In the genomic region with DNA sequence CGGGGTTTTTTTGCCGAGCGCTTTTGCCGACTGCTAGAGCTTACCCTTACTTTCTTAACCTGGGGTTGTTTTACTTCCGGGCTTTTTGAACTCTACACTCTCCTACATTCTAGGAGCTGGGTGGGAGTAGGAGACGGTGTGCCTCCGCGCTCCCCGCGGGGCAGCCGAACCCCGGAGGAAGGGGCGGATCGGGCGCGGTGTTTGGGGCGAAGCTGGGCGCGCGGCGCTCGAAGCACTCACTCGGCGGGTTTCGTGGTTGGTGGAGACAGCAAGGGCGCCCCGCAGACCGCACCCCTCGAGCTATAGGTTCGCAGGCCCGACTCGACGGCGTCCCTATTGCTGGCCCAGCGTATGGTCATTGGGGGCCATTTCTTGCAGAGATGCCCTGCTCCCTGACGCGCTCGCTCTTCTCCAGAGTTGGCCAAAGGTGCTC, we compare ENCODE assay signal across 1 cellular context.
TF ChIP-seq lines count a peak whose summit lies in the region.

No MANE protein-coding gene starts in this region.

TF ChIP-seq in K562, 482 proteins besides CTCF, POLR2A, EP300 and RAD21 (continued from another document and continues in another):
- TF ChIP-seq CREB1 (IDR thresholded peaks at IDR 0.05) (peak; percentile 55; the same call in 1 of the 2 replicates), CREB1 (CRISPR knock-in tag; IDR thresholded peaks at IDR 0.05) (no peak; the same call in 1 of the 2 replicates), ZBTB1 (CRISPR knock-in tag; IDR thresholded peaks at IDR 0.05; ENCODE audit: borderline replicate concordance, low read depth) (peak; percentile 97), PHB2 (IDR thresholded peaks at IDR 0.05; ENCODE audit: low read depth) (no peak), ETV6 (IDR thresholded peaks at IDR 0.05; ENCODE audit: borderline replicate concordance in 1 of 2, low read depth in 2 of 2, low read length in 1 of 2) (no peak; a peak in 1 of 4 replicates), ETV6 (CRISPR knock-in tag; IDR thresholded peaks at IDR 0.05; ENCODE audit: borderline replicate concordance) (no peak), BACH1 (tag; IDR thresholded peaks at IDR 0.05) (no peak), STAG1 (CRISPR knock-in tag; IDR thresholded peaks at IDR 0.05; ENCODE audit: borderline replicate concordance) (no peak), ARHGAP35 (IDR thresholded peaks at IDR 0.05; ENCODE audit: partially characterized antibody) (no peak), NR2C1 (IDR thresholded peaks at IDR 0.05) (no peak), NR2C1 (tag; IDR thresholded peaks at IDR 0.05) (no peak), ZNF3 (CRISPR knock-in tag; IDR thresholded peaks at IDR 0.05) (no peak), NCOA1 (IDR thresholded peaks at IDR 0.05; ENCODE audit: low read depth) (no peak), TCF7L2 (IDR thresholded peaks at IDR 0.05; ENCODE audit: low read depth, low read length) (no peak), CREM (IDR thresholded peaks at IDR 0.05; ENCODE audit: low read depth) (peak; percentile 79; the same call in 1 of the 2 replicates), SMARCA5 (IDR thresholded peaks at IDR 0.05) (no peak), CCNT2 (IDR thresholded peaks at IDR 0.05; ENCODE audit: borderline replicate concordance, extremely low read depth, insufficient read length, low read depth, low read length) (no peak), HDAC3 (IDR thresholded peaks at IDR 0.05; ENCODE audit: borderline replicate concordance, partially characterized antibody) (no peak), CC2D1A (IDR thresholded peaks at IDR 0.05) (no peak), NELFE (IDR thresholded peaks at IDR 0.05; ENCODE audit: insufficient read depth, insufficient read length) (no peak), SRSF1 (IDR thresholded peaks at IDR 0.05; ENCODE audit: low read depth, low read length) (no peak), POLR3G (IDR thresholded peaks at IDR 0.05; ENCODE audit: extremely low read depth, insufficient read length, insufficient replicate concordance) (no peak), MIER1 (IDR thresholded peaks at IDR 0.05; ENCODE audit: low read depth) (no peak), SMARCB1 (IDR thresholded peaks at IDR 0.05; ENCODE audit: insufficient read length, low read depth) (no peak), NFIC (IDR thresholded peaks at IDR 0.05) (0 out of 2 replicates have a peak, but pooled peaks have one; percentile 4), PRPF4 (IDR thresholded peaks at IDR 0.05; ENCODE audit: insufficient read depth, low read depth, low read length, poor library complexity, severe bottlenecking) (peak; percentile 63), U2AF2 (optimal IDR thresholded peaks at IDR 0.05; ENCODE audit: low read depth, low read length) (no peak), TBP (optimal IDR thresholded peaks at IDR 0.05; ENCODE audit: low read depth, low read length) (peak; percentile 79), JUND (IDR thresholded peaks at IDR 0.05; ENCODE audit: borderline replicate concordance, low read depth, low read length) (no peak), JUND (tag; IDR thresholded peaks at IDR 0.05; ENCODE audit: borderline replicate concordance, low read depth, low read length) (no peak), PHF8 (IDR thresholded peaks at IDR 0.05; ENCODE audit: borderline replicate concordance, low read length) (peak; percentile 54), SP1 (CRISPR knock-in tag; IDR thresholded peaks at IDR 0.05) (0 out of 2 replicates have a peak, but pooled peaks have one; percentile 1), CSDE1 (IDR thresholded peaks at IDR 0.05) (no peak), SRSF7 (optimal IDR thresholded peaks at IDR 0.05; ENCODE audit: low read depth, low read length) (no peak), ZNF445 (CRISPR knock-in tag; IDR thresholded peaks at IDR 0.05; ENCODE audit: low read depth) (no peak), CBX3 (IDR thresholded peaks at IDR 0.05; ENCODE audit: borderline replicate concordance in 1 of 2, low read length in 2 of 2) (no peak), SMARCE1 (IDR thresholded peaks at IDR 0.05) (no peak), ZNF311 (CRISPR knock-in tag; IDR thresholded peaks at IDR 0.05) (no peak), RB1 (IDR thresholded peaks at IDR 0.05; ENCODE audit: low read depth) (0 out of 2 replicates have a peak, but pooled peaks have one; percentile 31)
- TF ChIP-seq, protein P1, sequence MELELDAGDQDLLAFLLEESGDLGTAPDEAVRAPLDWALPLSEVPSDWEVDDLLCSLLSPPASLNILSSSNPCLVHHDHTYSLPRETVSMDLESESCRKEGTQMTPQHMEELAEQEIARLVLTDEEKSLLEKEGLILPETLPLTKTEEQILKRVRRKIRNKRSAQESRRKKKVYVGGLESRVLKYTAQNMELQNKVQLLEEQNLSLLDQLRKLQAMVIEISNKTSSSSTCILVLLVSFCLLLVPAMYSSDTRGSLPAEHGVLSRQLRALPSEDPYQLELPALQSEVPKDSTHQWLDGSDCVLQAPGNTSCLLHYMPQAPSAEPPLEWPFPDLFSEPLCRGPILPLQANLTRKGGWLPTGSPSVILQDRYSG (tag; conservative IDR thresholded peaks at IDR 0.05; ENCODE audit: low read depth) = no peak
- TF ChIP-seq, protein P2, sequence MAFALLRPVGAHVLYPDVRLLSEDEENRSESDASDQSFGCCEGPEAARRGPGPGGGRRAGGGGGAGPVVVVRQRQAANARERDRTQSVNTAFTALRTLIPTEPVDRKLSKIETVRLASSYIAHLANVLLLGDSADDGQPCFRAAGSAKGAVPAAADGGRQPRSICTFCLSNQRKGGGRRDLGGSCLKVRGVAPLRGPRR (CRISPR knock-in tag; IDR thresholded peaks at IDR 0.05) = no peak
- TF ChIP-seq, protein P3, sequence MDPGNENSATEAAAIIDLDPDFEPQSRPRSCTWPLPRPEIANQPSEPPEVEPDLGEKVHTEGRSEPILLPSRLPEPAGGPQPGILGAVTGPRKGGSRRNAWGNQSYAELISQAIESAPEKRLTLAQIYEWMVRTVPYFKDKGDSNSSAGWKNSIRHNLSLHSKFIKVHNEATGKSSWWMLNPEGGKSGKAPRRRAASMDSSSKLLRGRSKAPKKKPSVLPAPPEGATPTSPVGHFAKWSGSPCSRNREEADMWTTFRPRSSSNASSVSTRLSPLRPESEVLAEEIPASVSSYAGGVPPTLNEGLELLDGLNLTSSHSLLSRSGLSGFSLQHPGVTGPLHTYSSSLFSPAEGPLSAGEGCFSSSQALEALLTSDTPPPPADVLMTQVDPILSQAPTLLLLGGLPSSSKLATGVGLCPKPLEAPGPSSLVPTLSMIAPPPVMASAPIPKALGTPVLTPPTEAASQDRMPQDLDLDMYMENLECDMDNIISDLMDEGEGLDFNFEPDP (CRISPR knock-in tag; IDR thresholded peaks at IDR 0.05) = no peak
- TF ChIP-seq, protein P4, sequence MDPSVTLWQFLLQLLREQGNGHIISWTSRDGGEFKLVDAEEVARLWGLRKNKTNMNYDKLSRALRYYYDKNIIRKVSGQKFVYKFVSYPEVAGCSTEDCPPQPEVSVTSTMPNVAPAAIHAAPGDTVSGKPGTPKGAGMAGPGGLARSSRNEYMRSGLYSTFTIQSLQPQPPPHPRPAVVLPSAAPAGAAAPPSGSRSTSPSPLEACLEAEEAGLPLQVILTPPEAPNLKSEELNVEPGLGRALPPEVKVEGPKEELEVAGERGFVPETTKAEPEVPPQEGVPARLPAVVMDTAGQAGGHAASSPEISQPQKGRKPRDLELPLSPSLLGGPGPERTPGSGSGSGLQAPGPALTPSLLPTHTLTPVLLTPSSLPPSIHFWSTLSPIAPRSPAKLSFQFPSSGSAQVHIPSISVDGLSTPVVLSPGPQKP (CRISPR knock-in tag; IDR thresholded peaks at IDR 0.05) = no peak
- TF ChIP-seq, protein P5, sequence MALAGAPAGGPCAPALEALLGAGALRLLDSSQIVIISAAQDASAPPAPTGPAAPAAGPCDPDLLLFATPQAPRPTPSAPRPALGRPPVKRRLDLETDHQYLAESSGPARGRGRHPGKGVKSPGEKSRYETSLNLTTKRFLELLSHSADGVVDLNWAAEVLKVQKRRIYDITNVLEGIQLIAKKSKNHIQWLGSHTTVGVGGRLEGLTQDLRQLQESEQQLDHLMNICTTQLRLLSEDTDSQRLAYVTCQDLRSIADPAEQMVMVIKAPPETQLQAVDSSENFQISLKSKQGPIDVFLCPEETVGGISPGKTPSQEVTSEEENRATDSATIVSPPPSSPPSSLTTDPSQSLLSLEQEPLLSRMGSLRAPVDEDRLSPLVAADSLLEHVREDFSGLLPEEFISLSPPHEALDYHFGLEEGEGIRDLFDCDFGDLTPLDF (CRISPR knock-in tag; IDR thresholded peaks at IDR 0.05) = no peak
- TF ChIP-seq, protein P6, sequence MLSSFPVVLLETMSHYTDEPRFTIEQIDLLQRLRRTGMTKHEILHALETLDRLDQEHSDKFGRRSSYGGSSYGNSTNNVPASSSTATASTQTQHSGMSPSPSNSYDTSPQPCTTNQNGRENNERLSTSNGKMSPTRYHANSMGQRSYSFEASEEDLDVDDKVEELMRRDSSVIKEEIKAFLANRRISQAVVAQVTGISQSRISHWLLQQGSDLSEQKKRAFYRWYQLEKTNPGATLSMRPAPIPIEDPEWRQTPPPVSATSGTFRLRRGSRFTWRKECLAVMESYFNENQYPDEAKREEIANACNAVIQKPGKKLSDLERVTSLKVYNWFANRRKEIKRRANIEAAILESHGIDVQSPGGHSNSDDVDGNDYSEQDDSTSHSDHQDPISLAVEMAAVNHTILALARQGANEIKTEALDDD (IDR thresholded peaks at IDR 0.05) = no peak
- TF ChIP-seq, protein P7, sequence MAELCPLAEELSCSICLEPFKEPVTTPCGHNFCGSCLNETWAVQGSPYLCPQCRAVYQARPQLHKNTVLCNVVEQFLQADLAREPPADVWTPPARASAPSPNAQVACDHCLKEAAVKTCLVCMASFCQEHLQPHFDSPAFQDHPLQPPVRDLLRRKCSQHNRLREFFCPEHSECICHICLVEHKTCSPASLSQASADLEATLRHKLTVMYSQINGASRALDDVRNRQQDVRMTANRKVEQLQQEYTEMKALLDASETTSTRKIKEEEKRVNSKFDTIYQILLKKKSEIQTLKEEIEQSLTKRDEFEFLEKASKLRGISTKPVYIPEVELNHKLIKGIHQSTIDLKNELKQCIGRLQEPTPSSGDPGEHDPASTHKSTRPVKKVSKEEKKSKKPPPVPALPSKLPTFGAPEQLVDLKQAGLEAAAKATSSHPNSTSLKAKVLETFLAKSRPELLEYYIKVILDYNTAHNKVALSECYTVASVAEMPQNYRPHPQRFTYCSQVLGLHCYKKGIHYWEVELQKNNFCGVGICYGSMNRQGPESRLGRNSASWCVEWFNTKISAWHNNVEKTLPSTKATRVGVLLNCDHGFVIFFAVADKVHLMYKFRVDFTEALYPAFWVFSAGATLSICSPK (IDR thresholded peaks at IDR 0.05; ENCODE audit: borderline replicate concordance) = no peak
- TF ChIP-seq, protein P8, sequence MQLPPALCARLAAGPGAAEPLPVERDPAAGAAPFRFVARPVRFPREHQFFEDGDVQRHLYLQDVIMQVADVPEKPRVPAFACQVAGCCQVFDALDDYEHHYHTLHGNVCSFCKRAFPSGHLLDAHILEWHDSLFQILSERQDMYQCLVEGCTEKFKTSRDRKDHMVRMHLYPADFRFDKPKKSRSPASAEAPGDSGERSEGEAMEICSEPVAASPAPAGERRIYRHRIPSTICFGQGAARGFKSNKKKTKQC (CRISPR knock-in tag; IDR thresholded peaks at IDR 0.05) = no peak
- TF ChIP-seq, protein P9, sequence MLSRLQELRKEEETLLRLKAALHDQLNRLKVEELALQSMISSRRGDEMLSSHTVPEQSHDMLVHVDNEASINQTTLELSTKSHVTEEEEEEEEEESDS (CRISPR knock-in tag; IDR thresholded peaks at IDR 0.05) = no peak
- TF ChIP-seq, protein P10, sequence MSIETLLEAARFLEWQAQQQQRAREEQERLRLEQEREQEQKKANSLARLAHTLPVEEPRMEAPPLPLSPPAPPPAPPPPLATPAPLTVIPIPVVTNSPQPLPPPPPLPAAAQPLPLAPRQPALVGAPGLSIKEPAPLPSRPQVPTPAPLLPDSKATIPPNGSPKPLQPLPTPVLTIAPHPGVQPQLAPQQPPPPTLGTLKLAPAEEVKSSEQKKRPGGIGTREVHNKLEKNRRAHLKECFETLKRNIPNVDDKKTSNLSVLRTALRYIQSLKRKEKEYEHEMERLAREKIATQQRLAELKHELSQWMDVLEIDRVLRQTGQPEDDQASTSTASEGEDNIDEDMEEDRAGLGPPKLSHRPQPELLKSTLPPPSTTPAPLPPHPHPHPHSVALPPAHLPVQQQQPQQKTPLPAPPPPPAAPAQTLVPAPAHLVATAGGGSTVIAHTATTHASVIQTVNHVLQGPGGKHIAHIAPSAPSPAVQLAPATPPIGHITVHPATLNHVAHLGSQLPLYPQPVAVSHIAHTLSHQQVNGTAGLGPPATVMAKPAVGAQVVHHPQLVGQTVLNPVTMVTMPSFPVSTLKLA (conservative IDR thresholded peaks at IDR 0.05) = no peak
- TF ChIP-seq, protein P11, sequence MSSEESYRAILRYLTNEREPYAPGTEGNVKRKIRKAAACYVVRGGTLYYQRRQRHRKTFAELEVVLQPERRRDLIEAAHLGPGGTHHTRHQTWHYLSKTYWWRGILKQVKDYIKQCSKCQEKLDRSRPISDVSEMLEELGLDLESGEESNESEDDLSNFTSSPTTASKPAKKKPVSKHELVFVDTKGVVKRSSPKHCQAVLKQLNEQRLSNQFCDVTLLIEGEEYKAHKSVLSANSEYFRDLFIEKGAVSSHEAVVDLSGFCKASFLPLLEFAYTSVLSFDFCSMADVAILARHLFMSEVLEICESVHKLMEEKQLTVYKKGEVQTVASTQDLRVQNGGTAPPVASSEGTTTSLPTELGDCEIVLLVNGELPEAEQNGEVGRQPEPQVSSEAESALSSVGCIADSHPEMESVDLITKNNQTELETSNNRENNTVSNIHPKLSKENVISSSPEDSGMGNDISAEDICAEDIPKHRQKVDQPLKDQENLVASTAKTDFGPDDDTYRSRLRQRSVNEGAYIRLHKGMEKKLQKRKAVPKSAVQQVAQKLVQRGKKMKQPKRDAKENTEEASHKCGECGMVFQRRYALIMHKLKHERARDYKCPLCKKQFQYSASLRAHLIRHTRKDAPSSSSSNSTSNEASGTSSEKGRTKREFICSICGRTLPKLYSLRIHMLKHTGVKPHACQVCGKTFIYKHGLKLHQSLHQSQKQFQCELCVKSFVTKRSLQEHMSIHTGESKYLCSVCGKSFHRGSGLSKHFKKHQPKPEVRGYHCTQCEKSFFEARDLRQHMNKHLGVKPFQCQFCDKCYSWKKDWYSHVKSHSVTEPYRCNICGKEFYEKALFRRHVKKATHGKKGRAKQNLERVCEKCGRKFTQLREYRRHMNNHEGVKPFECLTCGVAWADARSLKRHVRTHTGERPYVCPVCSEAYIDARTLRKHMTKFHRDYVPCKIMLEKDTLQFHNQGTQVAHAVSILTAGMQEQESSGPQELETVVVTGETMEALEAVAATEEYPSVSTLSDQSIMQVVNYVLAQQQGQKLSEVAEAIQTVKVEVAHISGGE (CRISPR knock-in tag; IDR thresholded peaks at IDR 0.05) = no peak; a peak in 1 of 6 replicates
